12 cellular contexts compared by ENCODE assay signal in the genomic region with DNA sequence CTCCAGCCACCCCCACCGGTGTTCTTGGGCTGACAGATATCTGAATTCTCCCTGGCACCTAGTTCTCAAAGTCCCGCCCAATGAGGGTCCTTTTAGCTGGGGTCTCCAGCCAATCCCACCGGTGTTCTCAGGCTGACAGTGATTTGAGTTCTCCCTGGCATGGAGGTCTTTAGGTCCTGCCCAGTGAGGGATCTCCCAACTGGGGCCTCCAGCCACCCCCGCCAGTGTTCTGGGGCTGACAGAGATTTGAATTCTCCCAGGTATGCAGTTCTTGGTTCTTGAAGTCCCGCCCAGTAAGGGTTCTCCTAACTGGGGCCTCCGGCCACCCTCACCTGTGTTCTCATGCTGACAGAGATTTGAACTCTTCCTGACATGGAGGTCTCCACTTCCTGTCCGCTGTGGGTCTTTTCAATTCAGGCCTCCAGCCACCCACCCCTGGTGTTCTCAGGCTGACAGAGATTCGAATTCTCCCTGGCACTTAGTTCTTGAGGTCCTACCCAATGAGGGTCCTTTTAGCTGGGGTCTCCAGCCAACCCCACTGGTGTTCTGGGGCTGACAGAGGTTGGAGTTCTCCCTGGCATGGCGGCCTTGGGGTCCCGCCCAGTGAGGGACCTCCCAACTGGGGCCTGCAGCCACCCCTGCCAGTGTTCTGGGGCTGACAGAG.
DNase-seq lines count a peak whose midpoint lies in the region; ATAC-seq and TF ChIP-seq lines count a peak whose summit lies in the region.
"Had no signal": no experiment of that assay in that cellular context is flagged by ENCODE, and none has a peak within 500 bp of the region (broad histone marks: within the 10 kb centered on the region; RNA-seq: fewer than 3 reads in every experiment).

No MANE protein-coding gene starts in this region.

- POLR2A ChIA-PET in activated CD4-positive, alpha-beta memory T cell treated with anti-CD3 and anti-CD28 coated beads for 36 hours (lab: Charles Lee) = no interaction called here
- POLR2A ChIA-PET in activated CD4-positive, alpha-beta memory T cell treated with anti-CD3 and anti-CD28 coated beads, Interleukin-2, amount 10 ng/mL, durations not matched to agents 7 days and 5 days (lab: Charles Lee) = no interaction called here

- H3K9me3 ChIP-seq in thyroid gland = no peaks in the 10 kb centered on the region
- H3K9me3 ChIP-seq: gastrocnemius medialis had no signal

- intact Hi-C loops in activated CD4-positive, alpha-beta memory T cell treated with anti-CD3 and anti-CD28 coated beads for 36 hours (cut with micrococcal nuclease) = no loop called here
- intact Hi-C loops in thyroid gland (cut with DNase I) = no loop called here

- TF ChIP-seq POLR2A in thyroid gland (IDR thresholded peaks at IDR 0.05) = no peak

- TF ChIP-seq CTCF in thyroid gland (IDR thresholded peaks at IDR 0.05) = no peak

- H3K27ac Mint-ChIP-seq in activated CD4-positive, alpha-beta memory T cell treated with anti-CD3 and anti-CD28 coated beads for 36 hours = no peak overlapping the region
- H3K27ac Mint-ChIP-seq in activated CD4-positive, alpha-beta memory T cell treated with anti-CD3 and anti-CD28 coated beads, Interleukin-2, amount 10 ng/mL, durations not matched to agents 7 days and 5 days = no peak overlapping the region
- H3K27ac Mint-ChIP-seq: nephron had no signal

- H3K27ac ChIP-seq in thyroid gland = no peak overlapping the region
- H3K27ac ChIP-seq: gastrocnemius medialis, HL-60 had no signal

- H3K4me3 ChIP-seq in thyroid gland (replicated peaks in 1 of 3) = no peak overlapping the region
- H3K4me3 ChIP-seq: gastrocnemius medialis had no signal

- H3K4me1 Mint-ChIP-seq in activated CD4-positive, alpha-beta memory T cell treated with anti-CD3 and anti-CD28 coated beads for 36 hours (ENCODE audit: low read depth) = no peaks in the 10 kb centered on the region
- H3K4me1 Mint-ChIP-seq in activated CD4-positive, alpha-beta memory T cell treated with anti-CD3 and anti-CD28 coated beads, Interleukin-2, amount 10 ng/mL, durations not matched to agents 7 days and 5 days = no peaks in the 10 kb centered on the region
- H3K4me1 Mint-ChIP-seq: nephron had no signal

- ATAC-seq in GM21526 (IDR thresholded peaks at IDR 0.05; ENCODE audit: low FRiP score, unreplicated experiment) = no peak
- no peak for ATAC-seq in HG03342 (IDR thresholded peaks at IDR 0.05; ENCODE audit: unreplicated experiment)
- ATAC-seq: gastrocnemius medialis had no signal

- no peak overlapping the region for H3K4me3 Mint-ChIP-seq in activated CD4-positive, alpha-beta memory T cell treated with anti-CD3 and anti-CD28 coated beads for 36 hours
- H3K4me3 Mint-ChIP-seq in activated CD4-positive, alpha-beta memory T cell treated with anti-CD3 and anti-CD28 coated beads, Interleukin-2, amount 10 ng/mL, durations not matched to agents 7 days and 5 days = no peak overlapping the region
- H3K4me3 Mint-ChIP-seq: nephron had no signal

- 92 to 94% methylated on average over 10 of the region's 10 CpGs for WGBS in thyroid gland, 2 donors

- H3K27me3 Mint-ChIP-seq in activated CD4-positive, alpha-beta memory T cell treated with anti-CD3 and anti-CD28 coated beads for 36 hours = no peaks in the 10 kb centered on the region
- no peaks in the 10 kb centered on the region for H3K27me3 Mint-ChIP-seq in activated CD4-positive, alpha-beta memory T cell treated with anti-CD3 and anti-CD28 coated beads, Interleukin-2, amount 10 ng/mL, durations not matched to agents 7 days and 5 days

- no peaks in the 10 kb centered on the region for H3K4me1 ChIP-seq in thyroid gland
- H3K4me1 ChIP-seq: gastrocnemius medialis had no signal

- CTCF ChIA-PET in activated CD4-positive, alpha-beta memory T cell treated with anti-CD3 and anti-CD28 coated beads for 36 hours (lab: Charles Lee) = no interaction called here
- CTCF ChIA-PET in activated CD4-positive, alpha-beta memory T cell treated with anti-CD3 and anti-CD28 coated beads, Interleukin-2, amount 10 ng/mL, durations not matched to agents 7 days and 5 days (lab: Charles Lee) = no interaction called here

- H3K36me3 ChIP-seq in thyroid gland = no peaks in the 10 kb centered on the region
- H3K36me3 ChIP-seq: gastrocnemius medialis had no signal

- H3K36me3 Mint-ChIP-seq in activated CD4-positive, alpha-beta memory T cell treated with anti-CD3 and anti-CD28 coated beads for 36 hours = no peaks in the 10 kb centered on the region
- H3K36me3 Mint-ChIP-seq in activated CD4-positive, alpha-beta memory T cell treated with anti-CD3 and anti-CD28 coated beads, Interleukin-2, amount 10 ng/mL, durations not matched to agents 7 days and 5 days (ENCODE audit: low read depth) = peaks cover 12% of the 10 kb centered on the region

- peak; percentile 9 for DNase-seq in activated CD4-positive, alpha-beta memory T cell treated with anti-CD3 and anti-CD28 coated beads for 36 hours
- no peak for DNase-seq in activated CD4-positive, alpha-beta memory T cell treated with anti-CD3 and anti-CD28 coated beads, Interleukin-2, amount 10 ng/mL, durations not matched to agents 7 days and 5 days
- peak; percentile 11 for DNase-seq in activated CD8-positive, alpha-beta memory T cell treated with anti-CD3 and anti-CD28 coated beads, Interleukin-2, amount 50 U/mL, for 4 hours
- DNase-seq in kidney tubule cell (ENCODE audit: low spot score) (peak; percentile 1), thyroid gland (peak; percentile 0 to 2), anterior cingulate cortex (lab: John Stamatoyannopoulos, UW) (no peak)
- DNase-seq: NCI-H510A treated with DMSO at 0.1 percent for 48 hours had no signal

- no peaks in the 10 kb centered on the region for H3K27me3 ChIP-seq in thyroid gland
- H3K27me3 ChIP-seq: gastrocnemius medialis had no signal

- no peaks in the 10 kb centered on the region for H3K9me3 Mint-ChIP-seq in activated CD4-positive, alpha-beta memory T cell treated with anti-CD3 and anti-CD28 coated beads for 36 hours
- H3K9me3 Mint-ChIP-seq in activated CD4-positive, alpha-beta memory T cell treated with anti-CD3 and anti-CD28 coated beads, Interleukin-2, amount 10 ng/mL, durations not matched to agents 7 days and 5 days = peaks cover 6% of the 10 kb centered on the region

Comparison
In these comparisons a context has a peak if more than half of its experiments do, and no peak if none do; other contexts are left out.
1. DNase-seq: peak in activated CD4-positive, alpha-beta memory T cell treated with anti-CD3 and anti-CD28 coated beads for 36 hours (single experiment), activated CD8-positive, alpha-beta memory T cell treated with anti-CD3 and anti-CD28 coated beads, Interleukin-2, amount 50 U/mL, for 4 hours (single experiment), kidney tubule cell (single experiment) and thyroid gland (2 of 2); none in activated CD4-positive, alpha-beta memory T cell treated with anti-CD3 and anti-CD28 coated beads, Interleukin-2, amount 10 ng/mL, durations not matched to agents 7 days and 5 days (single experiment) and anterior cingulate cortex (0 of 58).